Comparison of ENCODE assay signal across 12 cellular contexts in the genomic region with DNA sequence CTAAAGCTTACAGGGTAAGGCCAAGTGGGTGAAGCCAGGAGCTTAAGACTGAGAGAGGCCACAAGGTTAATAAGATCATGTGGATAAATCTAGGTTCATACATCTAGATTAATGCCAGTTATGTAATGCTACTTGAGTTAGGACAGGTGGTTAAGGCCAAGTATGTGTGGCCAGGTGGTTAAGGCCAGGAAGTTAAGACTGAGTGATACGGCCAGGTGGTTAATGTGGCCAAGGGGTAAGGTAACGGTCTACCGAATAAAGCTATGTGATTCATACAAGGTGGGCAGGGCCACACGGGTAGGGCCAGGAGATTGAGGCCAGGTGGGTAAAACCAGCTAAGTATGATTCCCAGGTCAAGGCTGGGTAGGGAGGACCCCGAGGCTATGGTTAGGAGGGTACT.
"Had no signal": no experiment of that assay in that cellular context is flagged by ENCODE, and none has a peak within 500 bp of the region (broad histone marks: within the 10 kb centered on the region; RNA-seq: fewer than 3 reads in every experiment).

No MANE protein-coding gene starts in this region.

- DNase-seq: activated CD4-positive, alpha-beta T cell treated with anti-CD3 and anti-CD28 coated beads for 36 hours; activated CD8-positive, alpha-beta memory T cell treated with anti-CD3 and anti-CD28 coated beads for 24 hours; activated naive CD4-positive, alpha-beta T cell treated with anti-CD3 and anti-CD28 coated beads for 36 hours; glutamatergic neuron; immature natural killer cell; mammary epithelial cell; psoas muscle; right lobe of liver had no signal

- ATAC-seq: activated CD4-positive, alpha-beta T cell treated with anti-CD3 and anti-CD28 coated beads for 36 hours; esophagus mucosa; psoas muscle; right lobe of liver; stimulated activated memory B cell treated with anti-CD40 and anti-IgM and Interleukin-4, amounts not matched to agents 10 μg/mL and 1 μg/mL and 100 μg/mL, for 72 hours had no signal

- FAIRE-seq: astrocyte, endometrium had no signal
